20 cellular contexts compared by ENCODE assay signal in the genomic region with DNA sequence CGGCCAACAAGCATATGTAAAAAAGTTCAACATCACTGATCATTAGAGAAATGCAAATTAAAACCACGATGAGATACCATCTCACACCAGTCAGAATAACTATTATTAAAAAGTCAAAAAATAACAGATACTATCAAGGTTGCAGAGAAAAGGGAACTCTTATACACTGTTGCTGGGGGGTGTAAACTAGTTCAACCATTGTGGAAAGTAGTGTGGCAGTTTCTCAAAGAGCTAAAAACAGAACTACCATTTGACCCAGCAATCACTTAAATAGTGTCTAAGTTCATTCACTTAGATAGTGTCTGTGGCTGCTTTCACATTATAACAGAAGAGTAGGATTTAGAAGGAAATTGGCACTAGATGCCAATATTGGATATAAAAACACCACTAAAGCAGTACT. TPM values are rescaled to one million over a fixed set of nuclear protein-coding genes. Genes with fewer than 3 reads are reported as not detected.
DNase-seq lines count a peak whose midpoint lies in the region; ATAC-seq, FAIRE-seq and TF ChIP-seq lines count a peak whose summit lies in the region.
"Had no signal": no experiment of that assay in that cellular context is flagged by ENCODE, and none has a peak within 500 bp of the region (broad histone marks: within the 10 kb centered on the region; RNA-seq: fewer than 3 reads in every experiment).

No MANE protein-coding gene starts in this region.

- CTCF ChIA-PET in activated CD4-positive, alpha-beta T cell treated with anti-CD3 and anti-CD28 coated beads, Interleukin-2, amount 10 ng/mL, durations not matched to agents 7 days and 5 days (lab: Charles Lee), result interaction anchor here (0.6 kb wide), 1 partner anchor 46 kb away, joined by 5 read pairs; no protein-coding TSS in a partner anchor

- H3K27me3 ChIP-seq in foreskin keratinocyte, result peaks cover 4% of the 10 kb centered on the region

- no peak overlapping the region for H3K4me3 Mint-ChIP-seq in activated CD4-positive, alpha-beta T cell treated with anti-CD3 and anti-CD28 coated beads, Interleukin-2, amount 10 ng/mL, durations not matched to agents 7 days and 5 days
- no peak overlapping the region for H3K4me3 Mint-ChIP-seq in stimulated activated memory B cell treated with anti-CD40 and anti-IgM and Interleukin-4, amounts not matched to agents 10 μg/mL and 1 μg/mL and 100 μg/mL, for 72 hours
- H3K4me3 Mint-ChIP-seq: CD4-positive, alpha-beta T cell had no signal

- no peak for TF ChIP-seq POLR2A in GM12892 (IDR thresholded peaks at IDR 0.05; ENCODE audit: low read depth, low read length)

- no peaks in the 10 kb centered on the region for H3K4me1 ChIP-seq in foreskin keratinocyte

- ATAC-seq in GM18907 (IDR thresholded peaks at IDR 0.05; ENCODE audit: unreplicated experiment) (peak; percentile 42), HG02798 (IDR thresholded peaks at IDR 0.05; ENCODE audit: poor library complexity, unreplicated experiment) (peak; percentile 38), foreskin keratinocyte (no peak)
- no peak for ATAC-seq in stimulated activated memory B cell treated with anti-CD40 and anti-IgM and Interleukin-4, amounts not matched to agents 10 μg/mL and 1 μg/mL and 100 μg/mL, for 72 hours

- POLR2A ChIA-PET in activated CD4-positive, alpha-beta T cell treated with anti-CD3 and anti-CD28 coated beads, Interleukin-2, amount 10 ng/mL, durations not matched to agents 7 days and 5 days (lab: Charles Lee), result no interaction called here

- no peaks in the 10 kb centered on the region for H3K9me3 Mint-ChIP-seq in activated CD4-positive, alpha-beta T cell treated with anti-CD3 and anti-CD28 coated beads, Interleukin-2, amount 10 ng/mL, durations not matched to agents 7 days and 5 days
- H3K9me3 Mint-ChIP-seq in stimulated activated memory B cell treated with anti-CD40 and anti-IgM and Interleukin-4, amounts not matched to agents 10 μg/mL and 1 μg/mL and 100 μg/mL, for 72 hours, result no peaks in the 10 kb centered on the region
- H3K9me3 Mint-ChIP-seq: CD4-positive, alpha-beta T cell had no signal

- no peaks in the 10 kb centered on the region for H3K36me3 Mint-ChIP-seq in activated CD4-positive, alpha-beta T cell treated with anti-CD3 and anti-CD28 coated beads, Interleukin-2, amount 10 ng/mL, durations not matched to agents 7 days and 5 days (ENCODE audit: low read depth)
- no peaks in the 10 kb centered on the region for H3K36me3 Mint-ChIP-seq in stimulated activated memory B cell treated with anti-CD40 and anti-IgM and Interleukin-4, amounts not matched to agents 10 μg/mL and 1 μg/mL and 100 μg/mL, for 72 hours

- DNase-seq in GM12892 (ENCODE audit: insufficient read length), result no peak
- DNase-seq in MV-4-11 (lab: John Stamatoyannopoulos, UW), result peak; percentile 12
- DNase-seq in activated CD4-positive, alpha-beta T cell treated with anti-CD3 and anti-CD28 coated beads, Interleukin-2, amount 10 ng/mL, durations not matched to agents 7 days and 5 days, result no peak
- no peak for DNase-seq in NCI-H128 (lab: John Stamatoyannopoulos, UW; ENCODE audit: unreplicated experiment)
- DNase-seq in foreskin keratinocyte, result no peak
- DNase-seq: Calu3; CD4-positive, alpha-beta T cell; H7; NCI-H1105; NCI-H1694; NCI-H2081 treated with DMSO at 0.1 percent for 48 hours; NCI-H510A; NCI-H774; SHP77 treated with DMSO at 0.1 percent for 48 hours; T-helper 1 cell; T1000 had no signal

- H3K27me3 Mint-ChIP-seq in activated CD4-positive, alpha-beta T cell treated with anti-CD3 and anti-CD28 coated beads, Interleukin-2, amount 10 ng/mL, durations not matched to agents 7 days and 5 days, result peaks cover 5% of the 10 kb centered on the region
- H3K27me3 Mint-ChIP-seq in stimulated activated memory B cell treated with anti-CD40 and anti-IgM and Interleukin-4, amounts not matched to agents 10 μg/mL and 1 μg/mL and 100 μg/mL, for 72 hours, result no peaks in the 10 kb centered on the region
- H3K27me3 Mint-ChIP-seq: CD4-positive, alpha-beta T cell had no signal

- TF ChIP-seq CTCF in foreskin keratinocyte (conservative IDR thresholded peaks at IDR 0.05), result no peak

- no peak overlapping the region for H3K27ac Mint-ChIP-seq in activated CD4-positive, alpha-beta T cell treated with anti-CD3 and anti-CD28 coated beads, Interleukin-2, amount 10 ng/mL, durations not matched to agents 7 days and 5 days
- no peak overlapping the region for H3K27ac Mint-ChIP-seq in stimulated activated memory B cell treated with anti-CD40 and anti-IgM and Interleukin-4, amounts not matched to agents 10 μg/mL and 1 μg/mL and 100 μg/mL, for 72 hours
- H3K27ac Mint-ChIP-seq: CD4-positive, alpha-beta T cell had no signal

- H3K4me1 Mint-ChIP-seq in activated CD4-positive, alpha-beta T cell treated with anti-CD3 and anti-CD28 coated beads, Interleukin-2, amount 10 ng/mL, durations not matched to agents 7 days and 5 days, result peaks cover 11% of the 10 kb centered on the region
- H3K4me1 Mint-ChIP-seq in stimulated activated memory B cell treated with anti-CD40 and anti-IgM and Interleukin-4, amounts not matched to agents 10 μg/mL and 1 μg/mL and 100 μg/mL, for 72 hours, result peaks cover 13% of the 10 kb centered on the region

- no peak overlapping the region for H3K27ac ChIP-seq in foreskin keratinocyte

- peak; percentile 14 for FAIRE-seq in GM12892 (lab: Jason Lieb, UNC)
- FAIRE-seq: A204.1 had no signal

RNA-seq across cellular contexts. Expression of a gene that starts 49.7 kb away (rescaled TPM):
- polyA plus RNA-seq in GM12892 (2012; ENCODE audit: missing spikeins), result 46.1 TPM
- 100 to 1,000 TPM; 108 to 128 TPM for total RNA-seq in activated CD4-positive, alpha-beta T cell treated with anti-CD3 and anti-CD28 coated beads, Interleukin-2, amount 10 ng/mL, durations not matched to agents 7 days and 5 days
- 46.5 and 49.7 TPM in 2 replicates for total RNA-seq in foreskin keratinocyte
- 16.3 and 17.5 TPM in 2 replicates for polyA plus RNA-seq in foreskin keratinocyte

RNA-seq across cellular contexts. Expression of a gene that starts 50.0 kb away (rescaled TPM):
- 13.6 TPM for polyA plus RNA-seq in GM12892 (2012; ENCODE audit: missing spikeins)
- total RNA-seq in activated CD4-positive, alpha-beta T cell treated with anti-CD3 and anti-CD28 coated beads, Interleukin-2, amount 10 ng/mL, durations not matched to agents 7 days and 5 days, result 10 to 100 TPM; 25.3 to 25.4 TPM
- total RNA-seq in foreskin keratinocyte, result 8.5 and 8.6 TPM in 2 replicates
- 1.7 and 2.2 TPM in 2 replicates for polyA plus RNA-seq in foreskin keratinocyte

Comparison
In these comparisons a context has a peak if more than half of its experiments do, and no peak if none do; other contexts are left out.
1. ATAC-seq: peak in GM18907 (single experiment) and HG02798 (single experiment); none in stimulated activated memory B cell treated with anti-CD40 and anti-IgM and Interleukin-4, amounts not matched to agents 10 μg/mL and 1 μg/mL and 100 μg/mL, for 72 hours (single experiment) and foreskin keratinocyte (single experiment).